11 cellular contexts compared by ENCODE assay signal in genomic region chr4:67939195-67939594, GRCh38. TPM values are rescaled to one million over a fixed set of nuclear protein-coding genes. Genes with fewer than 3 reads are reported as not detected.
"Had no signal": no experiment of that assay in that cellular context is flagged by ENCODE, and none has a peak within 500 bp of the region (broad histone marks: within the 10 kb centered on the region; RNA-seq: fewer than 3 reads in every experiment).

No MANE protein-coding gene starts in this region.

- H3K9me3 ChIP-seq: HAP-1 had no signal

- H3K4me3 Mint-ChIP-seq: HFFc6 had no signal

- H3K36me3 ChIP-seq: HAP-1 had no signal

- H3K27ac ChIP-seq: GM23248 had no signal

- H3K4me3 ChIP-seq: GM23248, HAP-1 had no signal

- DNase-seq: GM23248, GOT3, H7, HFFc6, IMR-90, KG1 had no signal

- H3K9ac ChIP-seq: GM23248 had no signal

- H2AFZ ChIP-seq: GM23248 had no signal

- H3K27ac Mint-ChIP-seq: HFFc6 had no signal

- H3K4me1 ChIP-seq: HAP-1 had no signal

- FAIRE-seq: HTR-8/SVneo had no signal

- ATAC-seq: HCT116 had no signal

RNA-seq across cellular contexts. Expression of gene TMPRSS11A, which starts 24.1 kb away (rescaled TPM):
- total RNA-seq: GM23248, H4, HFFc6, HT-29, IMR-90 had no signal
- polyA plus RNA-seq: GM23248, IMR-90 had no signal

RNA-seq across cellular contexts. Expression of gene TMPRSS11D, which starts 55.4 kb away (rescaled TPM):
- total RNA-seq: GM23248, H7, HFFc6, HT-29, IMR-90 had no signal
- polyA plus RNA-seq: GM23248, IMR-90 had no signal
